Comparison of ENCODE assay signal across 32 cellular contexts in genomic region chr11:86079421-86079820, GRCh38.
"Had no signal": no experiment of that assay in that cellular context is flagged by ENCODE, and none has a peak within 500 bp of the region (broad histone marks: within the 10 kb centered on the region; RNA-seq: fewer than 3 reads in every experiment).

No MANE protein-coding gene starts in this region.

- FAIRE-seq: urothelium cell line had no signal

- H3K27me3 Mint-ChIP-seq: progenitor cell of endocrine pancreas; stimulated activated memory B cell treated with anti-CD40 and anti-IgM and Interleukin-4, amounts not matched to agents 10 μg/mL and 1 μg/mL and 100 μg/mL, for 72 hours; stimulated activated naive CD8-positive, alpha-beta T cell treated with anti-CD3 and anti-CD28 coated beads, Interleukin-15, amount 100 ng/mL, for 72 hours had no signal

- H3K79me2 ChIP-seq: parathyroid adenoma had no signal

- H3K4me2 ChIP-seq: smooth muscle cell had no signal

- H3K4me3 ChIP-seq: ovary, psoas muscle, skin epidermis, smooth muscle cell, spleen, suprapubic skin, testis, tibial artery, transverse colon, upper lobe of left lung, vagina had no signal

- H3K27me3 ChIP-seq: ovary, spleen, suprapubic skin, testis, tibial artery, transverse colon, upper lobe of left lung, vagina had no signal

- H3K4me3 Mint-ChIP-seq: naive thymus-derived CD8-positive, alpha-beta T cell; natural killer cell treated with Interleukin-12 subunit alpha and Interleukin-12 subunit beta and Interleukin-15 and Interleukin-18, amount 100 ng/mL, for 72 hours; nephron progenitor cell; neural crest cell; stimulated activated memory B cell treated with anti-CD40 and anti-IgM and Interleukin-4, amounts not matched to agents 10 μg/mL and 1 μg/mL and 100 μg/mL, for 72 hours; stimulated activated naive CD8-positive, alpha-beta T cell treated with anti-CD3 and anti-CD28 coated beads, Interleukin-15, amount 100 ng/mL, for 72 hours had no signal

- H3K9me3 Mint-ChIP-seq: naive thymus-derived CD8-positive, alpha-beta T cell; natural killer cell treated with Interleukin-12 subunit alpha and Interleukin-12 subunit beta and Interleukin-15 and Interleukin-18, amount 100 ng/mL, for 72 hours; neural crest cell; stimulated activated memory B cell treated with anti-CD40 and anti-IgM and Interleukin-4, amounts not matched to agents 10 μg/mL and 1 μg/mL and 100 μg/mL, for 72 hours had no signal

- DNase-seq: naive thymus-derived CD8-positive, alpha-beta T cell; nephron progenitor cell; occipital lobe; ovary; posterior cingulate gyrus; psoas muscle; right cardiac atrium; spleen; stimulated activated CD4-positive, alpha-beta T cell treated with anti-CD3 and anti-CD28 coated beads, Interleukin-12 subunit alpha, Interleukin-12 subunit beta, amount 100 ng/mL, for 4 hours; stimulated activated CD4-positive, alpha-beta T cell treated with anti-CD3 and anti-CD28 coated beads, Interleukin-1b, Interleukin-23, amount 100 ng/mL, for 48 hours; stimulated activated CD4-positive, alpha-beta T cell treated with anti-CD3 and anti-CD28 coated beads, Interleukin-4, amount 100 ng/mL, for 1 hour; stimulated activated CD4-positive, alpha-beta T cell treated with anti-CD3 and anti-CD28 coated beads, Interleukin-4, amount 100 ng/mL, for 4 hours; stimulated activated CD8-positive, alpha-beta memory T cell treated with anti-CD3 and anti-CD28 coated beads, Interleukin-4, amount 100 ng/mL, for 48 hours; stimulated activated naive CD4-positive, alpha-beta T cell; stimulated activated naive CD8-positive, alpha-beta T cell treated with anti-CD3 and anti-CD28 coated beads, Interleukin-15, amount 100 ng/mL, for 72 hours; stimulated activated naive CD8-positive, alpha-beta T cell treated with anti-CD3 and anti-CD28 coated beads, Interleukin-15, Interleukin-2, amounts not matched to agents 100 U/mL and 50 U/mL, for 24 hours; substantia nigra; testis; tibial artery; transverse colon; upper lobe of left lung had no signal

- H3K4me1 ChIP-seq: parathyroid adenoma, psoas muscle, spleen, suprapubic skin, testis, tibial artery, transverse colon, upper lobe of left lung, vagina had no signal

- H2AFZ ChIP-seq: parathyroid adenoma had no signal

- H3K4me1 Mint-ChIP-seq: naive thymus-derived CD8-positive, alpha-beta T cell; nephron progenitor cell; neural crest cell; stimulated activated memory B cell treated with anti-CD40 and anti-IgM and Interleukin-4, amounts not matched to agents 10 μg/mL and 1 μg/mL and 100 μg/mL, for 72 hours; stimulated activated naive CD8-positive, alpha-beta T cell treated with anti-CD3 and anti-CD28 coated beads, Interleukin-15, amount 100 ng/mL, for 72 hours had no signal

- ATAC-seq: naive thymus-derived CD8-positive, alpha-beta T cell; natural killer cell treated with Interleukin-12 subunit alpha and Interleukin-12 subunit beta and Interleukin-15 and Interleukin-18, amount 100 ng/mL, for 72 hours; psoas muscle; right cardiac atrium; sciatic nerve; stimulated activated memory B cell treated with anti-CD40 and anti-IgM and Interleukin-4, amounts not matched to agents 10 μg/mL and 1 μg/mL and 100 μg/mL, for 72 hours; stimulated activated naive CD8-positive, alpha-beta T cell treated with anti-CD3 and anti-CD28 coated beads, Interleukin-15, amount 100 ng/mL, for 72 hours; stimulated activated naive CD8-positive, alpha-beta T cell treated with anti-CD3 and anti-CD28 coated beads, Interleukin-15, Interleukin-2, amounts not matched to agents 100 U/mL and 50 U/mL, for 24 hours had no signal

- H3K27ac Mint-ChIP-seq: nephron progenitor cell; progenitor cell of endocrine pancreas; stimulated activated memory B cell treated with anti-CD40 and anti-IgM and Interleukin-4, amounts not matched to agents 10 μg/mL and 1 μg/mL and 100 μg/mL, for 72 hours; stimulated activated naive CD8-positive, alpha-beta T cell treated with anti-CD3 and anti-CD28 coated beads, Interleukin-15, amount 100 ng/mL, for 72 hours had no signal

- H3K36me3 ChIP-seq: ovary, spleen, suprapubic skin, tibial artery, transverse colon, upper lobe of left lung, vagina had no signal

- H3K9me3 ChIP-seq: ovary, psoas muscle, spleen, suprapubic skin, testis, tibial artery, transverse colon, upper lobe of left lung, vagina had no signal

- H3K27ac ChIP-seq: ovary, parathyroid adenoma, psoas muscle, skin epidermis, suprapubic skin, testis, tibial artery, transverse colon, upper lobe of left lung, vagina had no signal

- H3K36me3 Mint-ChIP-seq: naive thymus-derived CD8-positive, alpha-beta T cell; natural killer cell treated with Interleukin-12 subunit alpha and Interleukin-12 subunit beta and Interleukin-15 and Interleukin-18, amount 100 ng/mL, for 72 hours; stimulated activated memory B cell treated with anti-CD40 and anti-IgM and Interleukin-4, amounts not matched to agents 10 μg/mL and 1 μg/mL and 100 μg/mL, for 72 hours had no signal

- H3K9ac ChIP-seq: parathyroid adenoma had no signal
